In the genomic region with DNA sequence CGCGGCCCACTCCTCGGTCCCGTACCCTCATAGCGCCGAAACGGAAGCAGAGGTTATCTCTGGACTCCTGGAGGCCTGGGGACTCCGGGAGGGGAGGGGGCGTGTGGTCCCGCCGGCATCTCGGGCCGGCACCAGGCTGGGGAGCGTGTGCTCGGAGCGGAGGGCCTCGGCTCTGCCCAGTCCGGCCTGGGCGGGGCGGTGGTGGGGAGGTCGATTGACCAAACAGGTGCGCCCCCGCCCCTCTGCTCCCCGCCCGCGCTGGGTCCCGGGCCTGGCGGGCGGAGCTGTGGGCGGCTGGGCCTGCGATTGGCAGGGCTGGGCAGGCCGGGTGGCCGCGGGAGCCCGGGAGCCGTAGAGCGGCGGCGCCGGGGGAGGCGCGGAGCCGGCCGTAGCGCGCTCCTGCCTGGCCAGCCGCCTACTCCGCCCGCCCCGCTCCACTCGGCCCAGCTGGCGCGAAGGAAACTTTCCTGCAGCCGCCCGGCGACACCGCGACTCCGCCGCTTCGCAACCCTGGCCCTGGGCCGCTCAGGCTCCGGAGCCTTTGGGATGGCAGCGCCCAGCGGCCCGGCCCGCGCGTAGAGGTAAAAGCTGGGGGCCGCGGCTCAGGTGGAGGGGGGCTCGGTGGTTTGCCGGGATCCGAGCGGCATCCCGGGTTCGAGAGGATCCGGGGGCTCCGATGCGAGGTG, we compare ENCODE assay signal across 9 cellular contexts. TPM values are rescaled to one million over a fixed set of nuclear protein-coding genes. Genes with fewer than 3 reads are reported as not detected.
DNase-seq lines count a peak whose midpoint lies in the region; ATAC-seq and TF ChIP-seq lines count a peak whose summit lies in the region.
"Had no signal": no experiment of that assay in that cellular context is flagged by ENCODE, and none has a peak within 500 bp of the region (broad histone marks: within the 10 kb centered on the region; RNA-seq: fewer than 3 reads in every experiment).

No MANE protein-coding gene starts in this region.

- no peaks in the 10 kb centered on the region for H3K9me3 ChIP-seq in esophagus muscularis mucosa
- peaks cover 0 to 3% of the 10 kb centered on the region in 2 donors for H3K9me3 ChIP-seq in muscle layer of duodenum (ENCODE audit: control insufficient read depth in 1 of 2, low read length in 2 of 2)
- no peaks in the 10 kb centered on the region for H3K9me3 ChIP-seq in CD4-positive, alpha-beta memory T cell (ENCODE audit: control insufficient read depth in 1 of 2, low read length in 2 of 2)

- no peak for TF ChIP-seq EP300 in esophagus muscularis mucosa (IDR thresholded peaks at IDR 0.05)

- H3K36me3 ChIP-seq in esophagus muscularis mucosa (no peaks in the 10 kb centered on the region), muscle layer of duodenum (ENCODE audit: control insufficient read depth in 1 of 2, insufficient read depth in 2 of 2, low read length in 2 of 2) (no peaks in the 10 kb centered on the region)
- no peaks in the 10 kb centered on the region for H3K36me3 ChIP-seq in CD4-positive, alpha-beta memory T cell (ENCODE audit: insufficient read depth, low read length)

- H3K4me1 ChIP-seq in esophagus muscularis mucosa (peaks cover 38 to 68% (median 61%) of the 10 kb centered on the region in 4 donors), muscle layer of duodenum (ENCODE audit: control insufficient read depth in 1 of 2, insufficient read depth in 2 of 2, low read length in 2 of 2) (peaks cover 3 to 35% of the 10 kb centered on the region in 2 donors)
- H3K4me1 ChIP-seq in CD4-positive, alpha-beta memory T cell (ENCODE audit: insufficient read depth, low read length): no peaks in the 10 kb centered on the region

- H3K27ac ChIP-seq in C4-2B (peak overlapping the region; percentile 43), esophagus muscularis mucosa (replicated peaks in 1 of 4) (peak overlapping the region; percentile 85 to 99 (median 92)), muscle layer of duodenum (ENCODE audit: low read length) (peak overlapping the region; percentile 51)
- no peak overlapping the region for H3K27ac ChIP-seq in CD4-positive, alpha-beta memory T cell (ENCODE audit: low read depth, low read length)

- intact Hi-C loops in esophagus muscularis mucosa (cut with DNase I): loop anchor here (5.0 kb wide), 1 partner anchor 47 kb away; no protein-coding TSS in a partner anchor
- intact Hi-C loops in CD4-positive, alpha-beta memory T cell (cut with micrococcal nuclease): no loop called here

- TF ChIP-seq POLR2A in esophagus muscularis mucosa (IDR thresholded peaks at IDR 0.05; ENCODE audit: low read depth): peak; percentile 56

- H3K4me1 Mint-ChIP-seq in CD4-positive, alpha-beta memory T cell: peaks cover 0 to 5% (median under 1%) of the 10 kb centered on the region in 4 donors

- CTCF ChIA-PET in CD4-positive, alpha-beta memory T cell (lab: Charles Lee; ENCODE audit: partially characterized antibody): no interaction called here

- WGBS in esophagus muscularis mucosa: under 1% methylated on average over 17 of the region's 80 CpGs

- H3K4me3 ChIP-seq in esophagus muscularis mucosa: peak overlapping the region; percentile 61 to 82 (median 70)
- peak overlapping the region; percentile 56 to 71 for H3K4me3 ChIP-seq in muscle layer of duodenum (ENCODE audit: low read depth in 1 of 2, low read length in 2 of 2)
- H3K4me3 ChIP-seq in CD4-positive, alpha-beta memory T cell (ENCODE audit: low read length in 2 of 2): no peak overlapping the region

- ATAC-seq in GM21825 (IDR thresholded peaks at IDR 0.05; ENCODE audit: unreplicated experiment): no peak
- no peak for ATAC-seq in HG02852 (IDR thresholded peaks at IDR 0.05; ENCODE audit: unreplicated experiment)

- TF ChIP-seq CTCF in C4-2B (conservative IDR thresholded peaks at IDR 0.05) (no peak), esophagus muscularis mucosa (IDR thresholded peaks at IDR 0.05) (no peak)

- no peaks in the 10 kb centered on the region for H3K27me3 ChIP-seq in esophagus muscularis mucosa
- H3K27me3 ChIP-seq in muscle layer of duodenum (ENCODE audit: low read depth, low read length): no peaks in the 10 kb centered on the region
- peaks cover 8% of the 10 kb centered on the region for H3K27me3 ChIP-seq in CD4-positive, alpha-beta memory T cell (ENCODE audit: insufficient read depth, low read length)

- no peak overlapping the region for H3K4me3 Mint-ChIP-seq in CD4-positive, alpha-beta memory T cell
- H3K4me3 Mint-ChIP-seq: activated naive CD8-positive, alpha-beta T cell treated with anti-CD3 and anti-CD28 coated beads, Interleukin-2, amount 10 ng/mL, durations not matched to agents 7 days and 5 days had no signal

- DNase-seq in NCI-H2196 treated with DMSO at 0.1 percent for 48 hours (lab: John Stamatoyannopoulos, UW; ENCODE audit: unreplicated experiment): peak; percentile 48
- DNase-seq in esophagus muscularis mucosa (ENCODE audit: extremely low spot score): no peak
- no peak for DNase-seq in CD4-positive, alpha-beta memory T cell
- no peak for DNase-seq in putamen (ENCODE audit: low spot score)
- DNase-seq: activated naive CD8-positive, alpha-beta T cell treated with anti-CD3 and anti-CD28 coated beads, Interleukin-2, amount 10 ng/mL, durations not matched to agents 7 days and 5 days had no signal

- H3K27ac Mint-ChIP-seq in CD4-positive, alpha-beta memory T cell: no peak overlapping the region
- H3K27ac Mint-ChIP-seq: activated naive CD8-positive, alpha-beta T cell treated with anti-CD3 and anti-CD28 coated beads, Interleukin-2, amount 10 ng/mL, durations not matched to agents 7 days and 5 days had no signal

- H3K27me3 Mint-ChIP-seq in CD4-positive, alpha-beta memory T cell: peaks cover 38 to 47% of the 10 kb centered on the region in 2 donors

- H3K9me3 Mint-ChIP-seq in CD4-positive, alpha-beta memory T cell: peaks cover 0 to 18% (median 10%) of the 10 kb centered on the region in 8 donors

- POLR2A ChIA-PET in CD4-positive, alpha-beta memory T cell (lab: Charles Lee; ENCODE audit: partially characterized antibody): no interaction called here

- no peaks in the 10 kb centered on the region for H3K36me3 Mint-ChIP-seq in CD4-positive, alpha-beta memory T cell

RNA-seq across cellular contexts. Expression of gene DAB2IP, which starts 52.1 kb away (rescaled TPM):
- total RNA-seq in esophagus muscularis mucosa: 100 to 1,000 TPM in 1 of 4 donors, 10 to 100 TPM in 3; 41.7 to 102 (median 62.4) TPM
- not detected for total RNA-seq in CD4-positive, alpha-beta memory T cell
- polyA plus RNA-seq in CD4-positive, alpha-beta memory T cell: not detected

Comparison
In these comparisons a context has a peak if more than half of its experiments do, and no peak if none do; other contexts are left out.
1. H3K4me3 ChIP-seq: peak in esophagus muscularis mucosa (4 of 4) and muscle layer of duodenum (2 of 2); none in CD4-positive, alpha-beta memory T cell (0 of 2).
2. RNA of gene DAB2IP, which starts 52.1 kb away (total RNA-seq): 41.7 to 102 TPM in esophagus muscularis mucosa; not detected in CD4-positive, alpha-beta memory T cell; every median in the first group is over 10 times any median in the second.